ENCODE assay signal across 1 cellular context in the genomic region with DNA sequence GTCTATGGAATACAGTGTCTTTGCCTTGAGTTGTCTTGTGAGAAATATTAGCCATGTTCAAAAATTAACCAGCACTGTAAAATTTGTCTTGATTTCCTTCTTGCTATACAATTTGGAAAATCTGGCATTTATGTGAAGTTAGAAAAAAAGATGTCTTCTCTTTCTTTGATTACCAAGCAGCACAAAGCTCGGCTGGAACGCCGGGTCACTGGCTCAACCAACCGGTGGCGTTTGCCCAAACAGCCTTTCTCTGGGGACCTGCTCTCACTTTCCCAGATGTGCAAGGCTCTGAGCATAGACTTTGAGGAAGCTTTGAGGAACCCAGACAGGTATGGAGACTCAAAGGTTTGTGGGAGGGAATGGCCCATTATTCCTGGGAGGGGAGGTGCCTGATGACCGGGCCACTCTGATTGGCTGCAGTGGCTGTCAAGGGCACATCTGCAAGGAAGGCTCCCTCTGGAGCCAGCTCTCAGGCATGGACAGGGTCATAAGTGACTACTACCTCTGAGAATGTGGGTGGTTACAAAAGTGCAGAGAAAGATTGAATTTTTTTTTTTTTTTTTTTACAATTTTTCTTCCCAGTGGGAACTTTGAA.
TF ChIP-seq lines count a peak whose summit lies in the region.

No MANE protein-coding gene starts in this region.

TF ChIP-seq in SK-N-SH treated with all-trans-retinoic acid at 6 μM for 48 hours, 23 proteins besides CTCF, POLR2A, EP300 and RAD21 (continued from another document):
- TF ChIP-seq, protein P1, sequence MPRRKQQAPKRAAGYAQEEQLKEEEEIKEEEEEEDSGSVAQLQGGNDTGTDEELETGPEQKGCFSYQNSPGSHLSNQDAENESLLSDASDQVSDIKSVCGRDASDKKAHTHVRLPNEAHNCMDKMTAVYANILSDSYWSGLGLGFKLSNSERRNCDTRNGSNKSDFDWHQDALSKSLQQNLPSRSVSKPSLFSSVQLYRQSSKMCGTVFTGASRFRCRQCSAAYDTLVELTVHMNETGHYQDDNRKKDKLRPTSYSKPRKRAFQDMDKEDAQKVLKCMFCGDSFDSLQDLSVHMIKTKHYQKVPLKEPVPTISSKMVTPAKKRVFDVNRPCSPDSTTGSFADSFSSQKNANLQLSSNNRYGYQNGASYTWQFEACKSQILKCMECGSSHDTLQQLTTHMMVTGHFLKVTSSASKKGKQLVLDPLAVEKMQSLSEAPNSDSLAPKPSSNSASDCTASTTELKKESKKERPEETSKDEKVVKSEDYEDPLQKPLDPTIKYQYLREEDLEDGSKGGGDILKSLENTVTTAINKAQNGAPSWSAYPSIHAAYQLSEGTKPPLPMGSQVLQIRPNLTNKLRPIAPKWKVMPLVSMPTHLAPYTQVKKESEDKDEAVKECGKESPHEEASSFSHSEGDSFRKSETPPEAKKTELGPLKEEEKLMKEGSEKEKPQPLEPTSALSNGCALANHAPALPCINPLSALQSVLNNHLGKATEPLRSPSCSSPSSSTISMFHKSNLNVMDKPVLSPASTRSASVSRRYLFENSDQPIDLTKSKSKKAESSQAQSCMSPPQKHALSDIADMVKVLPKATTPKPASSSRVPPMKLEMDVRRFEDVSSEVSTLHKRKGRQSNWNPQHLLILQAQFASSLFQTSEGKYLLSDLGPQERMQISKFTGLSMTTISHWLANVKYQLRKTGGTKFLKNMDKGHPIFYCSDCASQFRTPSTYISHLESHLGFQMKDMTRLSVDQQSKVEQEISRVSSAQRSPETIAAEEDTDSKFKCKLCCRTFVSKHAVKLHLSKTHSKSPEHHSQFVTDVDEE (CRISPR knock-in tag; IDR thresholded peaks at IDR 0.05), result no peak
- TF ChIP-seq TCF4 (CRISPR knock-in tag; IDR thresholded peaks at IDR 0.05; ENCODE audit: borderline replicate concordance) (no peak), ZC3H10 (CRISPR knock-in tag; IDR thresholded peaks at IDR 0.05) (no peak), ESRRG (CRISPR knock-in tag; IDR thresholded peaks at IDR 0.05) (no peak), GLIS3 (CRISPR knock-in tag; IDR thresholded peaks at IDR 0.05) (no peak), RARB (CRISPR knock-in tag; IDR thresholded peaks at IDR 0.05) (no peak), ISL1 (CRISPR knock-in tag; IDR thresholded peaks at IDR 0.05) (no peak), PPARA (CRISPR knock-in tag; IDR thresholded peaks at IDR 0.05; ENCODE audit: borderline replicate concordance) (no peak), CSDC2 (CRISPR knock-in tag; IDR thresholded peaks at IDR 0.05) (no peak)
- TF ChIP-seq, protein P2, sequence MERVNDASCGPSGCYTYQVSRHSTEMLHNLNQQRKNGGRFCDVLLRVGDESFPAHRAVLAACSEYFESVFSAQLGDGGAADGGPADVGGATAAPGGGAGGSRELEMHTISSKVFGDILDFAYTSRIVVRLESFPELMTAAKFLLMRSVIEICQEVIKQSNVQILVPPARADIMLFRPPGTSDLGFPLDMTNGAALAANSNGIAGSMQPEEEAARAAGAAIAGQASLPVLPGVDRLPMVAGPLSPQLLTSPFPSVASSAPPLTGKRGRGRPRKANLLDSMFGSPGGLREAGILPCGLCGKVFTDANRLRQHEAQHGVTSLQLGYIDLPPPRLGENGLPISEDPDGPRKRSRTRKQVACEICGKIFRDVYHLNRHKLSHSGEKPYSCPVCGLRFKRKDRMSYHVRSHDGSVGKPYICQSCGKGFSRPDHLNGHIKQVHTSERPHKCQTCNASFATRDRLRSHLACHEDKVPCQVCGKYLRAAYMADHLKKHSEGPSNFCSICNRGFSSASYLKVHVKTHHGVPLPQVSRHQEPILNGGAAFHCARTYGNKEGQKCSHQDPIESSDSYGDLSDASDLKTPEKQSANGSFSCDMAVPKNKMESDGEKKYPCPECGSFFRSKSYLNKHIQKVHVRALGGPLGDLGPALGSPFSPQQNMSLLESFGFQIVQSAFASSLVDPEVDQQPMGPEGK (CRISPR knock-in tag; IDR thresholded peaks at IDR 0.05; ENCODE audit: borderline replicate concordance), result no peak
- TF ChIP-seq, protein P3, sequence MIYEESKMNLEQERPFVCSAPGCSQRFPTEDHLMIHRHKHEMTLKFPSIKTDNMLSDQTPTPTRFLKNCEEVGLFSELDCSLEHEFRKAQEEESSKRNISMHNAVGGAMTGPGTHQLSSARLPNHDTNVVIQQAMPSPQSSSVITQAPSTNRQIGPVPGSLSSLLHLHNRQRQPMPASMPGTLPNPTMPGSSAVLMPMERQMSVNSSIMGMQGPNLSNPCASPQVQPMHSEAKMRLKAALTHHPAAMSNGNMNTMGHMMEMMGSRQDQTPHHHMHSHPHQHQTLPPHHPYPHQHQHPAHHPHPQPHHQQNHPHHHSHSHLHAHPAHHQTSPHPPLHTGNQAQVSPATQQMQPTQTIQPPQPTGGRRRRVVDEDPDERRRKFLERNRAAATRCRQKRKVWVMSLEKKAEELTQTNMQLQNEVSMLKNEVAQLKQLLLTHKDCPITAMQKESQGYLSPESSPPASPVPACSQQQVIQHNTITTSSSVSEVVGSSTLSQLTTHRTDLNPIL (CRISPR knock-in tag; IDR thresholded peaks at IDR 0.05; ENCODE audit: low read depth), result no peak
- TF ChIP-seq, protein P4, sequence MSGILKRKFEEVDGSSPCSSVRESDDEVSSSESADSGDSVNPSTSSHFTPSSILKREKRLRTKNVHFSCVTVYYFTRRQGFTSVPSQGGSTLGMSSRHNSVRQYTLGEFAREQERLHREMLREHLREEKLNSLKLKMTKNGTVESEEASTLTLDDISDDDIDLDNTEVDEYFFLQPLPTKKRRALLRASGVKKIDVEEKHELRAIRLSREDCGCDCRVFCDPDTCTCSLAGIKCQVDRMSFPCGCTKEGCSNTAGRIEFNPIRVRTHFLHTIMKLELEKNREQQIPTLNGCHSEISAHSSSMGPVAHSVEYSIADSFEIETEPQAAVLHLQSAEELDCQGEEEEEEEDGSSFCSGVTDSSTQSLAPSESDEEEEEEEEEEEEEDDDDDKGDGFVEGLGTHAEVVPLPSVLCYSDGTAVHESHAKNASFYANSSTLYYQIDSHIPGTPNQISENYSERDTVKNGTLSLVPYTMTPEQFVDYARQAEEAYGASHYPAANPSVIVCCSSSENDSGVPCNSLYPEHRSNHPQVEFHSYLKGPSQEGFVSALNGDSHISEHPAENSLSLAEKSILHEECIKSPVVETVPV (CRISPR knock-in tag; IDR thresholded peaks at IDR 0.05), result no peak
